ENCODE assay signal across 6 cellular contexts in the genomic region with DNA sequence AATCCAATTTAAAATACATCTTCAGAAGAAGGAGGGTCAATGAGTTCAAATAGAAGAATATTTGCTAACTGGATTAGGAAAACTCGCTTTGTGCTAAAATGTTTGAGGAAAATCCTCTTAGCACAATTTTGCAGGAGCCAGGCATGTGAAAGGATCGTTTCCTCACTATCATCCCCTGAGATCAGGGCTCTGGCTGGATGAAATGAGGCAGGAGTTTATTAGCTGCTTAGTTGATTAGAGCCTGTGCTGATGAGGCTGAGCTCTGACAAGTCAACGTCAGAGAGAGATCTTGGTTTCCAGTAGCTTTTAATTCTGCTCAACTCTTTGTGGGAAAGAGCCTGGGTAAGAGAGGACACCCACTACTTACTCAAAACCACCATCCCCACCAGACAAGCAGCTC. TPM values are rescaled to one million over a fixed set of nuclear protein-coding genes. Genes with fewer than 3 reads are reported as not detected.
"Had no signal": no experiment of that assay in that cellular context is flagged by ENCODE, and none has a peak within 500 bp of the region (broad histone marks: within the 10 kb centered on the region; RNA-seq: fewer than 3 reads in every experiment).

No MANE protein-coding gene starts in this region.

- H3K4me3 ChIP-seq: GM23338 had no signal

- H3K4me2 ChIP-seq: GM23338 had no signal

- DNase-seq: H9, HCEC 1CT had no signal

- H3K27ac ChIP-seq: HL-60 had no signal

- H2AFZ ChIP-seq: GM23338 had no signal

- ATAC-seq: GM23338, HepG2 had no signal

RNA-seq across cellular contexts. Expression of a gene that starts 8.0 kb away (rescaled TPM):
- polyA plus RNA-seq: HepG2, IgD-negative memory B cell had no signal
